In the genomic region with DNA sequence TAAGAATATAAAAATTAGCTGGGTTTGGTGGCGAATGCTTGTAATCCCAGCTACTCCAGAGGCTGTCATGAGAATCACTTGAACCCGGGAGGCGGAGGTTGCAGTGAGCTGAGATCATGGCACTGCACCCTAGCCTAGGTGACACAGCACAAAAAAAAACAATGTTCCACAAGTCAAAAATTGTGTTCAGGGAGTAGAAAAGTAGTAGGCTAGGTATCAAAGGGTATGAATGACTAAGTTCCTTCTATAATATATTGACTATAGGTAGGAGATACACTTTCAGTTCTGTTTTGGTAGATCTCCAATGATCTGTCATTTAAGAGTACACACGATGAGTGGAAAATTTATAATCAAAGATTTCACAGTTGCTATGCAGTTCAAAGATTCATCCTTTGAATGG, we compare ENCODE assay signal across 28 cellular contexts. TPM values are rescaled to one million over a fixed set of nuclear protein-coding genes. Genes with fewer than 3 reads are reported as not detected.
DNase-seq lines count a peak whose midpoint lies in the region; ATAC-seq, FAIRE-seq and TF ChIP-seq lines count a peak whose summit lies in the region.
"Had no signal": no experiment of that assay in that cellular context is flagged by ENCODE, and none has a peak within 500 bp of the region (broad histone marks: within the 10 kb centered on the region; RNA-seq: fewer than 3 reads in every experiment).

No MANE protein-coding gene starts in this region.

- intact Hi-C loops in CD14-positive monocyte (cut with micrococcal nuclease) (no loop called here), endothelial cell of umbilical vein (cut with micrococcal nuclease) (loop anchor here (5.0 kb wide), 1 partner anchor 44 kb away; no protein-coding TSS in a partner anchor), transverse colon (cut with DNase I; ENCODE audit: low total_unique reads) (no loop called here)

- H3K27me3 Mint-ChIP-seq in CD14-positive monocyte (ENCODE audit: low read depth in 3 of 3): no peaks in the 10 kb centered on the region

- 86 to 89% methylated on average over 2 to 4 of the region's 4 CpGs for WGBS in transverse colon (ENCODE audit: low coverage in 1 of 2), 2 donors

- FAIRE-seq in endothelial cell of umbilical vein (lab: Jason Lieb, UNC): no peak
- FAIRE-seq: keratinocyte had no signal

- H2AFZ ChIP-seq in endothelial cell of umbilical vein (ENCODE audit: low read depth, low read length): no peak overlapping the region

- no peak overlapping the region for H3K4me3 ChIP-seq in endothelial cell of umbilical vein (replicated peaks in 1 of 3; ENCODE audit: insufficient read depth in 1 of 3, low read depth in 1 of 3, low read length in 3 of 3)
- no peak overlapping the region for H3K4me3 ChIP-seq in transverse colon
- H3K4me3 ChIP-seq: esophagus squamous epithelium, lung, MG63, smooth muscle cell had no signal

- H3K4me1 ChIP-seq in endothelial cell of umbilical vein (ENCODE audit: control insufficient read depth, extremely low read depth, insufficient read depth, low read length): peaks cover 32% of the 10 kb centered on the region
- H3K4me1 ChIP-seq in transverse colon: peaks cover 4 to 62% (median 23%) of the 10 kb centered on the region in 4 donors
- H3K4me1 ChIP-seq: BE2C had no signal

- H3K4me1 Mint-ChIP-seq in CD14-positive monocyte: peaks cover 86% of the 10 kb centered on the region

- no peaks in the 10 kb centered on the region for H3K9me3 ChIP-seq in endothelial cell of umbilical vein (replicated peaks; ENCODE audit: control insufficient read depth, insufficient read depth, low read length)
- no peaks in the 10 kb centered on the region for H3K9me3 ChIP-seq in transverse colon
- H3K9me3 ChIP-seq: BE2C, esophagus squamous epithelium, MG63 had no signal

- H3K4me3 Mint-ChIP-seq in CD14-positive monocyte: no peak overlapping the region

- H3K36me3 Mint-ChIP-seq in CD14-positive monocyte: peaks cover 8 to 17% of the 10 kb centered on the region in 2 donors

- H3K9me3 Mint-ChIP-seq in CD14-positive monocyte: peaks cover 0 to 2% (median 0%) of the 10 kb centered on the region in 7 donors

- H3K27me3 ChIP-seq in endothelial cell of umbilical vein (ENCODE audit: control insufficient read depth in 2 of 2, insufficient read depth in 2 of 2, low read length in 2 of 2) (no peaks in the 10 kb centered on the region), transverse colon (no peaks in the 10 kb centered on the region)
- H3K27me3 ChIP-seq: BE2C, esophagus squamous epithelium, MG63 had no signal

- H3K27ac ChIP-seq in endothelial cell of umbilical vein (ENCODE audit: insufficient read depth, low read depth, low read length) (peak overlapping the region; percentile 67), transverse colon (no peak overlapping the region)

- peaks cover 90% of the 10 kb centered on the region for H3K79me2 ChIP-seq in endothelial cell of umbilical vein (ENCODE audit: control insufficient read depth, insufficient read depth, low read length)

- BruUV-seq in endothelial cell of umbilical vein (replicated peaks; lab: Mats Ljungman, UMichigan): no TSS peak

- H3K36me3 ChIP-seq in endothelial cell of umbilical vein (ENCODE audit: control insufficient read depth in 2 of 2, extremely low read depth in 1 of 2, insufficient read depth in 2 of 2, low read length in 2 of 2) (peaks cover 0 to 2% of the 10 kb centered on the region in 2 experiments), transverse colon (no peaks in the 10 kb centered on the region)
- H3K36me3 ChIP-seq: BE2C, esophagus squamous epithelium had no signal

- no peak overlapping the region for H3K4me2 ChIP-seq in endothelial cell of umbilical vein (ENCODE audit: insufficient read depth, low read length)
- H3K4me2 ChIP-seq: smooth muscle cell had no signal

- no peaks in the 10 kb centered on the region for H3K9me1 ChIP-seq in endothelial cell of umbilical vein (replicated peaks; ENCODE audit: control insufficient read depth, extremely low read depth, insufficient read depth, low read length)

- POLR2A ChIA-PET in endothelial cell of umbilical vein (lab: Charles Lee): no interaction called here

- TF ChIP-seq CTCF in CD14-positive monocyte (IDR thresholded peaks at IDR 0.05): no peak
- no peak for TF ChIP-seq CTCF in endothelial cell of umbilical vein (IDR thresholded peaks at IDR 0.05; ENCODE audit: extremely low read depth in 1 of 2, insufficient read depth in 1 of 2, low read depth in 1 of 2, low read length in 2 of 2)
- TF ChIP-seq CTCF in transverse colon (IDR thresholded peaks at IDR 0.05): no peak

- no peak for TF ChIP-seq POLR2A in endothelial cell of umbilical vein (IDR thresholded peaks at IDR 0.05; ENCODE audit: low read depth, low read length)
- TF ChIP-seq POLR2A in transverse colon (IDR thresholded peaks at IDR 0.05): no peak

- peak overlapping the region; percentile 87 to 97 (median 94) for H3K27ac Mint-ChIP-seq in CD14-positive monocyte

- no peaks in the 10 kb centered on the region for H4K20me1 ChIP-seq in endothelial cell of umbilical vein (replicated peaks; ENCODE audit: control insufficient read depth, extremely low read depth, insufficient read depth, low read length)

- H3K9ac ChIP-seq in endothelial cell of umbilical vein (replicated peaks; ENCODE audit: extremely low read depth, insufficient read depth, low read length): no peak overlapping the region

- dilution Hi-C loops in endothelial cell of umbilical vein (cut with MboI; ENCODE audit: extremely low pct_ligation_motif_present, low sequenced_read_pairs): no loop called here

- no peak for TF ChIP-seq EP300 in transverse colon (IDR thresholded peaks at IDR 0.05; ENCODE audit: low read depth)

- DNase-seq in activated CD4-positive, CD25-positive, alpha-beta regulatory T cell (lab: John Stamatoyannopoulos, UW): no peak
- DNase-seq in CD14-positive monocyte (ENCODE audit: low spot score): no peak
- DNase-seq in activated CD4-positive, CD25-positive, alpha-beta regulatory T cell treated with anti-CD3 and anti-CD28 coated beads, Interleukin-2, amount 50 U/mL, for 72 hours: peak; percentile 18
- no peak for DNase-seq in endothelial cell of umbilical vein (ENCODE audit: low read depth, low spot score)
- DNase-seq in transverse colon: no peak
- no peak for DNase-seq in SW480 (ENCODE audit: low spot score)
- DNase-seq: 8988T; activated CD8-positive, alpha-beta memory T cell treated with anti-CD3 and anti-CD28 coated beads for 24 hours; activated gamma-delta T cell treated with Interleukin-2 at 50 U/mL for 16 hours; BE2C; Calu3; effector memory CD4-positive, alpha-beta T cell; EL; esophagus squamous epithelium; MG63; NCI-H1694; NCI-H774; occipital lobe; SHP77; stimulated activated CD4-positive, alpha-beta T cell treated with anti-CD3 and anti-CD28 coated beads, Interleukin-2, amount 100 ng/mL, for 48 hours; substantia nigra had no signal

- in situ Hi-C loops in transverse colon (cut with MboI; ENCODE audit: low pct_ligation_motif_present in 1 of 4, low pct_unique_long_range_greater_than_20kb in 1 of 4, low sequenced_read_pairs in 3 of 4): no loop called here

- CTCF ChIA-PET in endothelial cell of umbilical vein (lab: Charles Lee): no interaction called here

- ATAC-seq in activated CD4-positive, CD25-positive, alpha-beta regulatory T cell treated with anti-CD3 and anti-CD28 coated beads, Interleukin-2, amount 50 U/mL, for 24 hours: peak; percentile 78 to 84
- no peak for ATAC-seq in HG03521 (IDR thresholded peaks at IDR 0.05; ENCODE audit: unreplicated experiment)

TF ChIP-seq in endothelial cell of umbilical vein, 7 proteins besides CTCF, POLR2A, EP300 and RAD21:
- TF ChIP-seq GATA2 (IDR thresholded peaks at IDR 0.05; ENCODE audit: insufficient read depth, insufficient read length, low read depth, low read length) (no peak), MYC (IDR thresholded peaks at IDR 0.05; ENCODE audit: low read depth, low read length) (no peak), EZH2 (IDR thresholded peaks at IDR 0.05; ENCODE audit: borderline replicate concordance, low read depth, low read length, severe bottlenecking) (no peak), JUN (IDR thresholded peaks at IDR 0.05; ENCODE audit: borderline replicate concordance, insufficient read depth, insufficient read length, low read depth) (no peak), POLR2AphosphoS5 (IDR thresholded peaks at IDR 0.05; ENCODE audit: insufficient read depth, low read depth, low read length) (no peak), FOS (IDR thresholded peaks at IDR 0.05; ENCODE audit: borderline replicate concordance, insufficient read depth, low read length) (no peak)
- TF ChIP-seq, protein P1, sequence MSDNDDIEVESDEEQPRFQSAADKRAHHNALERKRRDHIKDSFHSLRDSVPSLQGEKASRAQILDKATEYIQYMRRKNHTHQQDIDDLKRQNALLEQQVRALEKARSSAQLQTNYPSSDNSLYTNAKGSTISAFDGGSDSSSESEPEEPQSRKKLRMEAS (IDR thresholded peaks at IDR 0.05; ENCODE audit: insufficient read depth, insufficient read length): no peak

RNA-seq across cellular contexts. Expression of gene USP48, which starts 16.7 kb away (rescaled TPM):
- polyA plus RNA-seq in CD14-positive monocyte (10 to 100 TPM; 26.5 to 40.2 TPM), endothelial cell of umbilical vein (18.5 and 27.2 TPM in 2 replicates)
- total RNA-seq in endothelial cell of umbilical vein (146 and 149 TPM in 2 replicates), transverse colon (10 to 100 TPM; 48.4 to 87.3 (median 51.4) TPM)
- polyA plus RNA-seq in endothelial cell of umbilical vein (2011; cell fraction: cytosol; rRNA removed): 33.6 and 34.2 TPM in 2 replicates
- 135 and 168 TPM in 2 replicates for polyA plus RNA-seq in endothelial cell of umbilical vein (2011; cell fraction: nucleus; rRNA removed)
- polyA plus RNA-seq in endothelial cell of umbilical vein (2012): 73.6 and 92.2 TPM in 2 replicates
- polyA minus RNA-seq in endothelial cell of umbilical vein: 76.2 and 79.0 TPM in 2 replicates
- polyA minus RNA-seq in endothelial cell of umbilical vein (2011; cell fraction: cytosol; rRNA and poly(A)+ RNA removed): 15.6 TPM
- polyA minus RNA-seq in endothelial cell of umbilical vein (2011; cell fraction: nucleus; rRNA and poly(A)+ RNA removed): 124 and 167 TPM in 2 replicates

RNA-seq across cellular contexts. Expression of gene LDLRAD2, which starts 45.9 kb away (rescaled TPM):
- polyA plus RNA-seq in CD14-positive monocyte: not detected
- total RNA-seq in endothelial cell of umbilical vein: 0.42 and 0.44 TPM in 2 replicates
- not detected in 2 replicates for polyA plus RNA-seq in endothelial cell of umbilical vein
- 0.01 and 0.04 TPM in 2 replicates for polyA plus RNA-seq in endothelial cell of umbilical vein (2011; cell fraction: cytosol; rRNA removed)
- polyA plus RNA-seq in endothelial cell of umbilical vein (2011; cell fraction: nucleus; rRNA removed): 0.05 and 0.17 TPM in 2 replicates
- 141 and 334 TPM in 2 replicates for polyA plus RNA-seq in endothelial cell of umbilical vein (2012)
- polyA minus RNA-seq in endothelial cell of umbilical vein: not detected in 2 replicates
- polyA minus RNA-seq in endothelial cell of umbilical vein (2011; cell fraction: cytosol; rRNA and poly(A)+ RNA removed): not detected
- polyA minus RNA-seq in endothelial cell of umbilical vein (2011; cell fraction: nucleus; rRNA and poly(A)+ RNA removed): not detected in 2 replicates
- total RNA-seq in transverse colon: under 1 TPM in 1 of 4 donors, not detected in 3; 0.48 TPM
- total RNA-seq: Calu3, cerebellum, esophagus squamous epithelium, occipital lobe, OCI-LY7 had no signal
